Comparison of ENCODE assay signal across 30 cellular contexts in genomic region chr1:3014041-3014440, GRCh38. TPM values are rescaled to one million over a fixed set of nuclear protein-coding genes. Genes with fewer than 3 reads are reported as not detected.
"Had no signal": no experiment of that assay in that cellular context is flagged by ENCODE, and none has a peak within 500 bp of the region (broad histone marks: within the 10 kb centered on the region; RNA-seq: fewer than 3 reads in every experiment).

No MANE protein-coding gene starts in this region.

- H3K27me3 ChIP-seq: ascending aorta, brain microvascular endothelial cell, hepatocyte, pancreas, SJSA1, thyroid gland had no signal

- H3K9me3 ChIP-seq: ascending aorta, pancreas, SJSA1, thyroid gland, upper lobe of right lung had no signal

- H3K4me3 Mint-ChIP-seq: activated CD8-positive, alpha-beta T cell treated with anti-CD3 and anti-CD28 coated beads, Interleukin-2, amount 10 ng/mL, durations not matched to agents 7 days and 5 days; effector memory CD8-positive, alpha-beta T cell; immature natural killer cell had no signal

- H3K36me3 Mint-ChIP-seq: immature natural killer cell, naive B cell had no signal

- H3K27ac ChIP-seq: ascending aorta, brain microvascular endothelial cell, hepatocyte, pancreas, SJSA1, thyroid gland, upper lobe of right lung had no signal

- H2AFZ ChIP-seq: hepatocyte had no signal

- H3K79me2 ChIP-seq: hepatocyte had no signal

- DNase-seq: activated CD4-positive, alpha-beta T cell treated with anti-CD3 and anti-CD28 coated beads for 1 hour; activated CD4-positive, alpha-beta T cell treated with anti-CD3 and anti-CD28 coated beads, Interleukin-2, amount 50 U/mL, for 1 hour; activated CD8-positive, alpha-beta T cell treated with anti-CD3 and anti-CD28 coated beads, Interleukin-2, amount 10 ng/mL, durations not matched to agents 7 days and 5 days; activated T-cell treated with anti-CD3 and anti-CD28 coated beads, Interleukin-2, amount 50 U/mL, for 48 hours; brain microvascular endothelial cell; central memory CD4-positive, alpha-beta T cell; effector memory CD8-positive, alpha-beta T cell; foreskin melanocyte; immature natural killer cell; kidney glomerular epithelial cell; mesenchymal stem cell; naive B cell; stimulated activated CD4-positive, alpha-beta T cell treated with anti-CD3 and anti-CD28 coated beads, Interleukin-4, amount 100 ng/mL, for 24 hours; stimulated activated naive CD8-positive, alpha-beta T cell treated with anti-CD3 and anti-CD28 coated beads, Interleukin-15, Interleukin-2, amounts not matched to agents 100 U/mL and 50 U/mL, for 24 hours; T-helper 1 cell; T-helper 9 cell had no signal

- H3K9me3 Mint-ChIP-seq: effector memory CD8-positive, alpha-beta T cell; immature natural killer cell had no signal

- H3K27ac Mint-ChIP-seq: activated CD8-positive, alpha-beta T cell treated with anti-CD3 and anti-CD28 coated beads, Interleukin-2, amount 10 ng/mL, durations not matched to agents 7 days and 5 days; effector memory CD8-positive, alpha-beta T cell; immature natural killer cell had no signal

- H3K4me3 ChIP-seq: ascending aorta, hepatocyte, pancreas, SJSA1, thyroid gland, upper lobe of right lung had no signal

- H3K36me3 ChIP-seq: ascending aorta, brain microvascular endothelial cell, pancreas, SJSA1, thyroid gland, upper lobe of right lung had no signal

- H3K4me1 ChIP-seq: SJSA1, upper lobe of right lung had no signal

- H3K4me2 ChIP-seq: hepatocyte had no signal

- ATAC-seq: activated CD8-positive, alpha-beta T cell treated with anti-CD3 and anti-CD28 coated beads, Interleukin-2, amount 10 ng/mL, durations not matched to agents 7 days and 5 days; effector memory CD8-positive, alpha-beta T cell; esophagus mucosa; pancreas; stimulated activated naive CD8-positive, alpha-beta T cell treated with anti-CD3 and anti-CD28 coated beads, Interleukin-15, Interleukin-2, amounts not matched to agents 100 U/mL and 50 U/mL, for 24 hours; upper lobe of right lung had no signal

RNA-seq across cellular contexts. Expression of gene ACTRT2, which starts 7.2 kb away (rescaled TPM):
- total RNA-seq: activated CD8-positive, alpha-beta T cell treated with anti-CD3 and anti-CD28 coated beads, Interleukin-2, amount 10 ng/mL, durations not matched to agents 7 days and 5 days; ascending aorta; dermis microvascular lymphatic vessel endothelial cell; endothelial cell of umbilical vein; esophagus mucosa; hepatocyte; lower leg skin; mucosa of gallbladder; pancreas; pulmonary artery endothelial cell; SJSA1; subcutaneous adipose tissue; upper lobe of right lung had no signal
- polyA plus RNA-seq: adipose tissue, endothelial cell of umbilical vein, hepatocyte, immature natural killer cell, pancreas had no signal

RNA-seq across cellular contexts. Expression of gene PRDM16, which starts 55.0 kb away (rescaled TPM):
- total RNA-seq: dermis microvascular lymphatic vessel endothelial cell, endothelial cell of umbilical vein had no signal
- polyA plus RNA-seq: endothelial cell of umbilical vein had no signal
